In the genomic region with DNA sequence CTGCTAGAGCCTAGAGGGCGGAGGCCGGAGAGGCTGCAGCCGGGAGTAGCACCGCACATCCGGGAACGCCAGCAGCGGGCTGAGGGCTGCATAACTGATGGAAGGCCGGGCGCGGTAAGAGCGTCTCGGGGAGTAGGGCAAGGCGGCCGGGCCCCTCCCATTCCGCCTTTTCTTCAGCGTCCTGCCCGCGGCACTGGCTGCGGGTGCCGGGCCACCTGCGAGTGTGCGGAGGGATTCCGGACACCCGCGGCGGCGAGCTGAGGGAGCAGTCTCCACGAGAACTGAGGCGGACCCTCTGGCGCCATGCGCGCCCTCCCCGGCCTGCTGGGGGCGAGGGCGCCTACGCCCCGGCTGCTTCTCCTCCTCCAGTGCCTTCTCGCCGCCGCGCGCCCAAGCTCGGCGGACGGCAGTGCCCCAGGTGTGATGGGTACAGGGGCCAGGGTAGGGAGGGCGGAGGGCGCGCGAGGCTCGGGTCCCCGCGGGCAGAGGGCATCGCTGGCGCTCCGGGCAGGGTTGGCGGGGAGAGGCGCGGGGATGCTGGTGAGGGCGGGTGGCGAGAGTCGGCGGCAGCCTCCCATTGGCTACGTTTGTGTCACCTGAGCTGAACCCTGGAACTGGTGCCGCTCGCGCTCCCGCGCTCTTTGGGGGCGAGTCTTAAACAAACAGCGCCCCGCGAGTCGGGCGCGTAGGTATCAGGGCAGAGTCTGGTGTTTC, we compare ENCODE assay signal across 1 cellular context.
TF ChIP-seq lines count a peak whose summit lies in the region.

No MANE protein-coding gene starts in this region.

TF ChIP-seq in HepG2, 621 proteins besides CTCF, POLR2A, EP300 and RAD21 (continued from another document and continues in another):
- TF ChIP-seq, protein P1, sequence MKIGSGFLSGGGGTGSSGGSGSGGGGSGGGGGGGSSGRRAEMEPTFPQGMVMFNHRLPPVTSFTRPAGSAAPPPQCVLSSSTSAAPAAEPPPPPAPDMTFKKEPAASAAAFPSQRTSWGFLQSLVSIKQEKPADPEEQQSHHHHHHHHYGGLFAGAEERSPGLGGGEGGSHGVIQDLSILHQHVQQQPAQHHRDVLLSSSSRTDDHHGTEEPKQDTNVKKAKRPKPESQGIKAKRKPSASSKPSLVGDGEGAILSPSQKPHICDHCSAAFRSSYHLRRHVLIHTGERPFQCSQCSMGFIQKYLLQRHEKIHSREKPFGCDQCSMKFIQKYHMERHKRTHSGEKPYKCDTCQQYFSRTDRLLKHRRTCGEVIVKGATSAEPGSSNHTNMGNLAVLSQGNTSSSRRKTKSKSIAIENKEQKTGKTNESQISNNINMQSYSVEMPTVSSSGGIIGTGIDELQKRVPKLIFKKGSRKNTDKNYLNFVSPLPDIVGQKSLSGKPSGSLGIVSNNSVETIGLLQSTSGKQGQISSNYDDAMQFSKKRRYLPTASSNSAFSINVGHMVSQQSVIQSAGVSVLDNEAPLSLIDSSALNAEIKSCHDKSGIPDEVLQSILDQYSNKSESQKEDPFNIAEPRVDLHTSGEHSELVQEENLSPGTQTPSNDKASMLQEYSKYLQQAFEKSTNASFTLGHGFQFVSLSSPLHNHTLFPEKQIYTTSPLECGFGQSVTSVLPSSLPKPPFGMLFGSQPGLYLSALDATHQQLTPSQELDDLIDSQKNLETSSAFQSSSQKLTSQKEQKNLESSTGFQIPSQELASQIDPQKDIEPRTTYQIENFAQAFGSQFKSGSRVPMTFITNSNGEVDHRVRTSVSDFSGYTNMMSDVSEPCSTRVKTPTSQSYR (CRISPR knock-in tag; IDR thresholded peaks at IDR 0.05; ENCODE audit: borderline replicate concordance), result peak; percentile 13; the same call in 1 of the 2 replicates
- TF ChIP-seq ZNF7 (CRISPR knock-in tag; IDR thresholded peaks at IDR 0.05), result no peak
- no peak for TF ChIP-seq RCOR2 (CRISPR knock-in tag; IDR thresholded peaks at IDR 0.05)
- peak; percentile 48; the same call in 1 of the 2 replicates for TF ChIP-seq PAX8 (CRISPR knock-in tag; IDR thresholded peaks at IDR 0.05; ENCODE audit: borderline replicate concordance)
- TF ChIP-seq, protein P2, sequence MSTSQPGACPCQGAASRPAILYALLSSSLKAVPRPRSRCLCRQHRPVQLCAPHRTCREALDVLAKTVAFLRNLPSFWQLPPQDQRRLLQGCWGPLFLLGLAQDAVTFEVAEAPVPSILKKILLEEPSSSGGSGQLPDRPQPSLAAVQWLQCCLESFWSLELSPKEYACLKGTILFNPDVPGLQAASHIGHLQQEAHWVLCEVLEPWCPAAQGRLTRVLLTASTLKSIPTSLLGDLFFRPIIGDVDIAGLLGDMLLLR (CRISPR knock-in tag; IDR thresholded peaks at IDR 0.05), result no peak
- peak; percentile 84 for TF ChIP-seq HNRNPK (IDR thresholded peaks at IDR 0.05; ENCODE audit: low read depth, low read length, poor library complexity, severe bottlenecking)
- TF ChIP-seq ASH2L (IDR thresholded peaks at IDR 0.05; ENCODE audit: insufficient read length, low read depth, low read length), result peak; percentile 90
- peak; percentile 86; the same call in 1 of the 2 replicates for TF ChIP-seq FOXC1 (CRISPR knock-in tag; IDR thresholded peaks at IDR 0.05; ENCODE audit: borderline replicate concordance)
- TF ChIP-seq ETV5 (CRISPR knock-in tag; IDR thresholded peaks at IDR 0.05; ENCODE audit: borderline replicate concordance), result peak; percentile 39; the same call in 1 of the 2 replicates
- no peak for TF ChIP-seq ZNF207 (IDR thresholded peaks at IDR 0.05; ENCODE audit: borderline replicate concordance)
- TF ChIP-seq, protein P3, sequence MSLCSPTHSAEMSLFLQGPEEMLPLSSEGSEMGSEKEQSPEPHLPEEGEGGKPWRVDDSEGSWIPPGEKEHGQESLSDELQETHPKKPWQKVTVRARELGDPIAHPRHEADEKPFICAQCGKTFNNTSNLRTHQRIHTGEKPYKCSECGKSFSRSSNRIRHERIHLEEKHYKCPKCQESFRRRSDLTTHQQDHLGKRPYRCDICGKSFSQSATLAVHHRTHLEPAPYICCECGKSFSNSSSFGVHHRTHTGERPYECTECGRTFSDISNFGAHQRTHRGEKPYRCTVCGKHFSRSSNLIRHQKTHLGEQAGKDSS (CRISPR knock-in tag; IDR thresholded peaks at IDR 0.05; ENCODE audit: borderline replicate concordance, low read depth), result peak; percentile 94; the same call in 1 of the 2 replicates
- TF ChIP-seq IRF2 (CRISPR knock-in tag; IDR thresholded peaks at IDR 0.05), result peak; percentile 3; the same call in 1 of the 2 replicates
- peak; percentile 67; the same call in 1 of the 2 replicates for TF ChIP-seq ELF4 (CRISPR knock-in tag; IDR thresholded peaks at IDR 0.05; ENCODE audit: borderline replicate concordance)
- 0 out of 2 replicates have a peak, but pooled peaks have one; percentile 52 for TF ChIP-seq SIN3A (IDR thresholded peaks at IDR 0.05; ENCODE audit: borderline replicate concordance, low read depth, low read length)
- peak; percentile 91 for TF ChIP-seq ZNF230 (CRISPR knock-in tag; IDR thresholded peaks at IDR 0.05)
- peak; percentile 69; the same call in 1 of the 2 replicates for TF ChIP-seq ZNF775 (CRISPR knock-in tag; IDR thresholded peaks at IDR 0.05; ENCODE audit: borderline replicate concordance)
- TF ChIP-seq ZNF260 (CRISPR knock-in tag; IDR thresholded peaks at IDR 0.05; ENCODE audit: borderline replicate concordance, low read depth), result no peak
- TF ChIP-seq, protein P4, sequence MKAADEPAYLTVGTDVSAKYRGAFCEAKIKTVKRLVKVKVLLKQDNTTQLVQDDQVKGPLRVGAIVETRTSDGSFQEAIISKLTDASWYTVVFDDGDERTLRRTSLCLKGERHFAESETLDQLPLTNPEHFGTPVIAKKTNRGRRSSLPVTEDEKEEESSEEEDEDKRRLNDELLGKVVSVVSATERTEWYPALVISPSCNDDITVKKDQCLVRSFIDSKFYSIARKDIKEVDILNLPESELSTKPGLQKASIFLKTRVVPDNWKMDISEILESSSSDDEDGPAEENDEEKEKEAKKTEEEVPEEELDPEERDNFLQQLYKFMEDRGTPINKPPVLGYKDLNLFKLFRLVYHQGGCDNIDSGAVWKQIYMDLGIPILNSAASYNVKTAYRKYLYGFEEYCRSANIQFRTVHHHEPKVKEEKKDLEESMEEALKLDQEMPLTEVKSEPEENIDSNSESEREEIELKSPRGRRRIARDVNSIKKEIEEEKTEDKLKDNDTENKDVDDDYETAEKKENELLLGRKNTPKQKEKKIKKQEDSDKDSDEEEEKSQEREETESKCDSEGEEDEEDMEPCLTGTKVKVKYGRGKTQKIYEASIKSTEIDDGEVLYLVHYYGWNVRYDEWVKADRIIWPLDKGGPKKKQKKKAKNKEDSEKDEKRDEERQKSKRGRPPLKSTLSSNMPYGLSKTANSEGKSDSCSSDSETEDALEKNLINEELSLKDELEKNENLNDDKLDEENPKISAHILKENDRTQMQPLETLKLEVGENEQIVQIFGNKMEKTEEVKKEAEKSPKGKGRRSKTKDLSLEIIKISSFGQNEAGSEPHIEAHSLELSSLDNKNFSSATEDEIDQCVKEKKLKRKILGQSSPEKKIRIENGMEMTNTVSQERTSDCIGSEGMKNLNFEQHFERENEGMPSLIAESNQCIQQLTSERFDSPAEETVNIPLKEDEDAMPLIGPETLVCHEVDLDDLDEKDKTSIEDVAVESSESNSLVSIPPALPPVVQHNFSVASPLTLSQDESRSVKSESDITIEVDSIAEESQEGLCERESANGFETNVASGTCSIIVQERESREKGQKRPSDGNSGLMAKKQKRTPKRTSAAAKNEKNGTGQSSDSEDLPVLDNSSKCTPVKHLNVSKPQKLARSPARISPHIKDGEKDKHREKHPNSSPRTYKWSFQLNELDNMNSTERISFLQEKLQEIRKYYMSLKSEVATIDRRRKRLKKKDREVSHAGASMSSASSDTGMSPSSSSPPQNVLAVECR (CRISPR knock-in tag; IDR thresholded peaks at IDR 0.05; ENCODE audit: borderline replicate concordance), result peak; percentile 85
- peak; percentile 67; the same call in 1 of the 2 replicates for TF ChIP-seq ZNF614 (CRISPR knock-in tag; IDR thresholded peaks at IDR 0.05; ENCODE audit: borderline replicate concordance)
- TF ChIP-seq, protein P5, sequence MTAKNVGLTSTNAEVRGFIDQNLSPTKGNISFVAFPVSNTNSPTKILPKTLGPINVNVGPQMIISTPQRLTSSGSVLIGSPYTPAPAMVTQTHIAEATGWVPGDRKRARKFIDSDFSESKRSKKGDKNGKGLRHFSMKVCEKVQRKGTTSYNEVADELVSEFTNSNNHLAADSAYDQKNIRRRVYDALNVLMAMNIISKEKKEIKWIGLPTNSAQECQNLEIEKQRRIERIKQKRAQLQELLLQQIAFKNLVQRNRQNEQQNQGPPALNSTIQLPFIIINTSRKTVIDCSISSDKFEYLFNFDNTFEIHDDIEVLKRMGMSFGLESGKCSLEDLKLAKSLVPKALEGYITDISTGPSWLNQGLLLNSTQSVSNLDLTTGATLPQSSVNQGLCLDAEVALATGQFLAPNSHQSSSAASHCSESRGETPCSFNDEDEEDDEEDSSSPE (CRISPR knock-in tag; IDR thresholded peaks at IDR 0.05), result peak; percentile 88
- TF ChIP-seq HDAC1 (CRISPR knock-in tag; IDR thresholded peaks at IDR 0.05), result peak; percentile 66; the same call in 1 of the 2 replicates
- peak; percentile 32; the same call in 1 of the 2 replicates for TF ChIP-seq ZNF773 (CRISPR knock-in tag; IDR thresholded peaks at IDR 0.05; ENCODE audit: borderline replicate concordance)
- peak; percentile 34; the same call in 1 of the 2 replicates for TF ChIP-seq BORCS8-MEF2B (CRISPR knock-in tag; IDR thresholded peaks at IDR 0.05)
- TF ChIP-seq, protein P6, sequence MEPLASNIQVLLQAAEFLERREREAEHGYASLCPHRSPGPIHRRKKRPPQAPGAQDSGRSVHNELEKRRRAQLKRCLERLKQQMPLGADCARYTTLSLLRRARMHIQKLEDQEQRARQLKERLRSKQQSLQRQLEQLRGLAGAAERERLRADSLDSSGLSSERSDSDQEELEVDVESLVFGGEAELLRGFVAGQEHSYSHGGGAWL (CRISPR knock-in tag; IDR thresholded peaks at IDR 0.05), result peak; percentile 90
- TF ChIP-seq, protein P7, sequence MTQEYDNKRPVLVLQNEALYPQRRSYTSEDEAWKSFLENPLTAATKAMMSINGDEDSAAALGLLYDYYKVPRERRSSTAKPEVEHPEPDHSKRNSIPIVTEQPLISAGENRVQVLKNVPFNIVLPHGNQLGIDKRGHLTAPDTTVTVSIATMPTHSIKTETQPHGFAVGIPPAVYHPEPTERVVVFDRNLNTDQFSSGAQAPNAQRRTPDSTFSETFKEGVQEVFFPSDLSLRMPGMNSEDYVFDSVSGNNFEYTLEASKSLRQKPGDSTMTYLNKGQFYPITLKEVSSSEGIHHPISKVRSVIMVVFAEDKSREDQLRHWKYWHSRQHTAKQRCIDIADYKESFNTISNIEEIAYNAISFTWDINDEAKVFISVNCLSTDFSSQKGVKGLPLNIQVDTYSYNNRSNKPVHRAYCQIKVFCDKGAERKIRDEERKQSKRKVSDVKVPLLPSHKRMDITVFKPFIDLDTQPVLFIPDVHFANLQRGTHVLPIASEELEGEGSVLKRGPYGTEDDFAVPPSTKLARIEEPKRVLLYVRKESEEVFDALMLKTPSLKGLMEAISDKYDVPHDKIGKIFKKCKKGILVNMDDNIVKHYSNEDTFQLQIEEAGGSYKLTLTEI (CRISPR knock-in tag; conservative IDR thresholded peaks at IDR 0.05), result no peak
- TF ChIP-seq, protein P8, sequence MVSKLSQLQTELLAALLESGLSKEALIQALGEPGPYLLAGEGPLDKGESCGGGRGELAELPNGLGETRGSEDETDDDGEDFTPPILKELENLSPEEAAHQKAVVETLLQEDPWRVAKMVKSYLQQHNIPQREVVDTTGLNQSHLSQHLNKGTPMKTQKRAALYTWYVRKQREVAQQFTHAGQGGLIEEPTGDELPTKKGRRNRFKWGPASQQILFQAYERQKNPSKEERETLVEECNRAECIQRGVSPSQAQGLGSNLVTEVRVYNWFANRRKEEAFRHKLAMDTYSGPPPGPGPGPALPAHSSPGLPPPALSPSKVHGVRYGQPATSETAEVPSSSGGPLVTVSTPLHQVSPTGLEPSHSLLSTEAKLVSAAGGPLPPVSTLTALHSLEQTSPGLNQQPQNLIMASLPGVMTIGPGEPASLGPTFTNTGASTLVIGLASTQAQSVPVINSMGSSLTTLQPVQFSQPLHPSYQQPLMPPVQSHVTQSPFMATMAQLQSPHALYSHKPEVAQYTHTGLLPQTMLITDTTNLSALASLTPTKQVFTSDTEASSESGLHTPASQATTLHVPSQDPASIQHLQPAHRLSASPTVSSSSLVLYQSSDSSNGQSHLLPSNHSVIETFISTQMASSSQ (IDR thresholded peaks at IDR 0.05; ENCODE audit: low read depth), result no peak
- TF ChIP-seq, protein P8 (CRISPR knock-in tag; IDR thresholded peaks at IDR 0.05; ENCODE audit: borderline replicate concordance), result no peak
- no peak for TF ChIP-seq CHD4 (IDR thresholded peaks at IDR 0.05; ENCODE audit: borderline replicate concordance, low read length)
- TF ChIP-seq, protein P9, sequence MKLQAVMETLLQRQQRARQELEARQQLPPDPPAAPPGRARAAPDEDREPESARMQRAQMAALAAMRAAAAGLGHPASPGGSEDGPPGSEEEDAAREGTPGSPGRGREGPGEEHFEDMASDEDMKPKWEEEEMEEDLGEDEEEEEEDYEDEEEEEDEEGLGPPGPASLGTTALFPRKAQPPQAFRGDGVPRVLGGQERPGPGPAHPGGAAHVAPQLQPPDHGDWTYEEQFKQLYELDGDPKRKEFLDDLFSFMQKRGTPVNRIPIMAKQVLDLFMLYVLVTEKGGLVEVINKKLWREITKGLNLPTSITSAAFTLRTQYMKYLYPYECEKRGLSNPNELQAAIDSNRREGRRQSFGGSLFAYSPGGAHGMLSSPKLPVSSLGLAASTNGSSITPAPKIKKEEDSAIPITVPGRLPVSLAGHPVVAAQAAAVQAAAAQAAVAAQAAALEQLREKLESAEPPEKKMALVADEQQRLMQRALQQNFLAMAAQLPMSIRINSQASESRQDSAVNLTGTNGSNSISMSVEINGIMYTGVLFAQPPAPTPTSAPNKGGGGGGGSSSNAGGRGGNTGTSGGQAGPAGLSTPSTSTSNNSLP (IDR thresholded peaks at IDR 0.05; ENCODE audit: low read depth, low read length), result no peak
- TF ChIP-seq ATF7-NPFF (CRISPR knock-in tag; IDR thresholded peaks at IDR 0.05; ENCODE audit: low read depth), result peak; percentile 75
- no peak for TF ChIP-seq SRSF9 (IDR thresholded peaks at IDR 0.05; ENCODE audit: borderline replicate concordance, insufficient read depth, low read depth, low read length, poor library complexity, severe bottlenecking)
- TF ChIP-seq, protein P10, sequence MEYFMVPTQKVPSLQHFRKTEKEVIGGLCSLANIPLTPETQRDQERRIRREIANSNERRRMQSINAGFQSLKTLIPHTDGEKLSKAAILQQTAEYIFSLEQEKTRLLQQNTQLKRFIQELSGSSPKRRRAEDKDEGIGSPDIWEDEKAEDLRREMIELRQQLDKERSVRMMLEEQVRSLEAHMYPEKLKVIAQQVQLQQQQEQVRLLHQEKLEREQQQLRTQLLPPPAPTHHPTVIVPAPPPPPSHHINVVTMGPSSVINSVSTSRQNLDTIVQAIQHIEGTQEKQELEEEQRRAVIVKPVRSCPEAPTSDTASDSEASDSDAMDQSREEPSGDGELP (IDR thresholded peaks at IDR 0.05; ENCODE audit: borderline replicate concordance, low read depth), result no peak
- peak; percentile 90 for TF ChIP-seq ZNF543 (CRISPR knock-in tag; IDR thresholded peaks at IDR 0.05)
- TF ChIP-seq HIVEP1 (CRISPR knock-in tag; IDR thresholded peaks at IDR 0.05), result peak; percentile 79; the same call in 1 of the 2 replicates
